Comparison of ENCODE assay signal across 22 cellular contexts in genomic region chr3:160949460-160949859, GRCh38.
"Had no signal": no experiment of that assay in that cellular context is flagged by ENCODE, and none has a peak within 500 bp of the region (broad histone marks: within the 10 kb centered on the region; RNA-seq: fewer than 3 reads in every experiment).

No MANE protein-coding gene starts in this region.

- H3K27ac ChIP-seq: body of pancreas, cardiac muscle cell, epithelial cell of prostate, right atrium auricular region, suprapubic skin, tibial nerve had no signal

- H3K4me1 ChIP-seq: suprapubic skin, tibial nerve had no signal

- DNase-seq: activated B cell treated with CpG ODN at 0.5 μM for 24 hours; activated CD4-positive, alpha-beta memory T cell treated with anti-CD3 and anti-CD28 coated beads for 36 hours; activated CD4-positive, alpha-beta T cell treated with anti-CD3 and anti-CD28 coated beads for 4 hours; activated CD8-positive, alpha-beta memory T cell treated with anti-CD3 and anti-CD28 coated beads, Interleukin-2, amount 10 ng/mL, durations not matched to agents 7 days and 5 days; activated naive CD4-positive, alpha-beta T cell; activated T-cell treated with anti-CD3 and anti-CD28 coated beads for 4 hours; anterior cingulate cortex; body of pancreas; heart left ventricle; left colon; nephron progenitor cell; pancreas; psoas muscle; stimulated activated CD4-positive, alpha-beta T cell treated with anti-CD3 and anti-CD28 coated beads, Interleukin-4, amount 100 ng/mL, for 4 hours; T-helper 9 cell had no signal

- H3K4me3 ChIP-seq: body of pancreas, cardiac muscle cell, heart left ventricle, pancreas, psoas muscle, right atrium auricular region, suprapubic skin, tibial nerve had no signal

- H3K4me1 Mint-ChIP-seq: activated B cell treated with CpG ODN at 0.5 μM for 24 hours, memory B cell had no signal

- ATAC-seq: activated CD8-positive, alpha-beta memory T cell treated with anti-CD3 and anti-CD28 coated beads, Interleukin-2, amount 10 ng/mL, durations not matched to agents 7 days and 5 days; body of pancreas; heart left ventricle; left colon; pancreas; psoas muscle had no signal

- H3K9me3 Mint-ChIP-seq: activated B cell treated with CpG ODN at 0.5 μM for 24 hours; activated CD4-positive, alpha-beta memory T cell treated with anti-CD3 and anti-CD28 coated beads for 36 hours; memory B cell; nephron progenitor cell; stimulated activated naive CD8-positive, alpha-beta T cell treated with anti-CD3 and anti-CD28 coated beads, Interleukin-15, Interleukin-2, amounts not matched to agents 100 ng/mL and 50 ng/mL, for 24 hours had no signal

- H3K36me3 Mint-ChIP-seq: activated CD4-positive, alpha-beta memory T cell treated with anti-CD3 and anti-CD28 coated beads for 36 hours; activated CD8-positive, alpha-beta memory T cell treated with anti-CD3 and anti-CD28 coated beads, Interleukin-2, amount 10 ng/mL, durations not matched to agents 7 days and 5 days; memory B cell had no signal

- H3K27me3 Mint-ChIP-seq: activated B cell treated with CpG ODN at 0.5 μM for 24 hours; activated CD4-positive, alpha-beta memory T cell treated with anti-CD3 and anti-CD28 coated beads for 36 hours; memory B cell had no signal

- H3K27me3 ChIP-seq: body of pancreas, cardiac muscle cell, heart left ventricle, pancreas, right atrium auricular region, suprapubic skin, tibial nerve had no signal

- H3K4me3 Mint-ChIP-seq: activated B cell treated with CpG ODN at 0.5 μM for 24 hours; activated CD4-positive, alpha-beta memory T cell treated with anti-CD3 and anti-CD28 coated beads for 36 hours; activated CD8-positive, alpha-beta memory T cell treated with anti-CD3 and anti-CD28 coated beads, Interleukin-2, amount 10 ng/mL, durations not matched to agents 7 days and 5 days; memory B cell; nephron progenitor cell; stimulated activated naive CD8-positive, alpha-beta T cell treated with anti-CD3 and anti-CD28 coated beads, Interleukin-15, Interleukin-2, amounts not matched to agents 100 ng/mL and 50 ng/mL, for 24 hours had no signal

- H3K9me3 ChIP-seq: body of pancreas, heart left ventricle, pancreas, psoas muscle, right atrium auricular region, suprapubic skin, tibial nerve had no signal

- H3K27ac Mint-ChIP-seq: activated B cell treated with CpG ODN at 0.5 μM for 24 hours; activated CD4-positive, alpha-beta memory T cell treated with anti-CD3 and anti-CD28 coated beads for 36 hours; activated CD8-positive, alpha-beta memory T cell treated with anti-CD3 and anti-CD28 coated beads, Interleukin-2, amount 10 ng/mL, durations not matched to agents 7 days and 5 days; memory B cell; nephron progenitor cell; stimulated activated naive CD8-positive, alpha-beta T cell treated with anti-CD3 and anti-CD28 coated beads, Interleukin-15, Interleukin-2, amounts not matched to agents 100 ng/mL and 50 ng/mL, for 24 hours had no signal

- H3K36me3 ChIP-seq: cardiac muscle cell, heart left ventricle, pancreas, right atrium auricular region, suprapubic skin, tibial nerve had no signal
